ENCODE assay signal across 17 cellular contexts in genomic region chr6:129120856-129121255, GRCh38.
DNase-seq lines count a peak whose midpoint lies in the region; ATAC-seq and TF ChIP-seq lines count a peak whose summit lies in the region.
"Had no signal": no experiment of that assay in that cellular context is flagged by ENCODE, and none has a peak within 500 bp of the region (broad histone marks: within the 10 kb centered on the region; RNA-seq: fewer than 3 reads in every experiment).

No MANE protein-coding gene starts in this region.

- H3K9me3 Mint-ChIP-seq in MCF 10A (ENCODE audit: unreplicated experiment): no peaks in the 10 kb centered on the region
- H3K9me3 Mint-ChIP-seq: activated B cell treated with CpG ODN at 0.5 μM for 24 hours; activated naive CD4-positive, alpha-beta T cell treated with anti-CD3 and anti-CD28 coated beads for 36 hours had no signal

- no peak overlapping the region for H2BK12ac ChIP-seq in mesenchymal stem cell (ENCODE audit: low read length in 2 of 2)

- H3K27ac Mint-ChIP-seq in MCF 10A (ENCODE audit: low read depth, unreplicated experiment): no peak overlapping the region
- H3K27ac Mint-ChIP-seq: activated B cell treated with CpG ODN at 0.5 μM for 24 hours; activated CD8-positive, alpha-beta memory T cell treated with anti-CD3 and anti-CD28 coated beads, Interleukin-2, amount 10 ng/mL, durations not matched to agents 7 days and 5 days; activated naive CD4-positive, alpha-beta T cell treated with anti-CD3 and anti-CD28 coated beads for 36 hours had no signal

- H4K20me1 ChIP-seq in mammary epithelial cell (ENCODE audit: insufficient read depth, low read length): no peaks in the 10 kb centered on the region

- H3K4me3 ChIP-seq in mammary epithelial cell (replicated peaks in 1 of 3; ENCODE audit: insufficient read depth in 1 of 3, low read depth in 2 of 3, low read length in 3 of 3) (no peak overlapping the region), dorsolateral prefrontal cortex (no peak overlapping the region), mesenchymal stem cell (ENCODE audit: insufficient read depth in 1 of 2, low read depth in 1 of 2, low read length in 2 of 2) (peak overlapping the region in 1 of 2 experiments; percentile 12)
- H3K4me3 ChIP-seq: mucosa of descending colon had no signal

- WGBS in mammary epithelial cell (ENCODE audit: low coverage, missing lambda C conversion rate): 83% methylated on average over 3 of the region's 3 CpGs
- 82% methylated on average over 1 of the region's 3 CpGs for WGBS in mesenchymal stem cell

- no peaks in the 10 kb centered on the region for H3K9me3 ChIP-seq in mammary epithelial cell (replicated peaks; ENCODE audit: insufficient read depth, low read length)
- H3K9me3 ChIP-seq in mesenchymal stem cell (ENCODE audit: control insufficient read depth, low read length): no peaks in the 10 kb centered on the region
- H3K9me3 ChIP-seq: mucosa of descending colon had no signal

- H3K27me3 Mint-ChIP-seq in MCF 10A (ENCODE audit: insufficient read depth, unreplicated experiment): peaks cover 61% of the 10 kb centered on the region
- H3K27me3 Mint-ChIP-seq: activated B cell treated with CpG ODN at 0.5 μM for 24 hours; activated CD8-positive, alpha-beta memory T cell treated with anti-CD3 and anti-CD28 coated beads, Interleukin-2, amount 10 ng/mL, durations not matched to agents 7 days and 5 days had no signal

- H3K27me3 ChIP-seq in mammary epithelial cell (ENCODE audit: insufficient read depth, low read length) (no peaks in the 10 kb centered on the region), dorsolateral prefrontal cortex (no peaks in the 10 kb centered on the region), mesenchymal stem cell (ENCODE audit: control insufficient read depth in 1 of 2, insufficient read depth in 1 of 2, low read length in 2 of 2) (no peaks in the 10 kb centered on the region)

- H3K9ac ChIP-seq in mammary epithelial cell (ENCODE audit: insufficient read depth, low read length) (no peak overlapping the region), mesenchymal stem cell (ENCODE audit: low read length) (peak overlapping the region; percentile 14)
- H3K9ac ChIP-seq: parathyroid adenoma had no signal

- no peak overlapping the region for H3K4me3 Mint-ChIP-seq in MCF 10A (ENCODE audit: unreplicated experiment)
- H3K4me3 Mint-ChIP-seq: activated B cell treated with CpG ODN at 0.5 μM for 24 hours; activated CD8-positive, alpha-beta memory T cell treated with anti-CD3 and anti-CD28 coated beads, Interleukin-2, amount 10 ng/mL, durations not matched to agents 7 days and 5 days; activated naive CD4-positive, alpha-beta T cell treated with anti-CD3 and anti-CD28 coated beads for 36 hours had no signal

- no peak overlapping the region for H2BK120ac ChIP-seq in mesenchymal stem cell (ENCODE audit: low read depth, low read length)

- no peaks in the 10 kb centered on the region for H3K36me3 Mint-ChIP-seq in MCF 10A (ENCODE audit: insufficient read depth, unreplicated experiment)
- H3K36me3 Mint-ChIP-seq: activated CD8-positive, alpha-beta memory T cell treated with anti-CD3 and anti-CD28 coated beads, Interleukin-2, amount 10 ng/mL, durations not matched to agents 7 days and 5 days had no signal

- H2BK15ac ChIP-seq in mesenchymal stem cell (ENCODE audit: low read depth, poor library complexity, severe bottlenecking): no peak overlapping the region

- ATAC-seq in HG03139 (IDR thresholded peaks at IDR 0.05; ENCODE audit: unreplicated experiment): no peak
- ATAC-seq: activated CD8-positive, alpha-beta memory T cell treated with anti-CD3 and anti-CD28 coated beads, Interleukin-2, amount 10 ng/mL, durations not matched to agents 7 days and 5 days; mucosa of descending colon had no signal

- in situ Hi-C loops in mammary epithelial cell (cut with MboI; ENCODE audit: low sequenced_read_pairs in 2 of 2) (no loop called here), KBM-7 (cut with MboI; ENCODE audit: low pct_unique_long_range_greater_than_20kb, low sequenced_read_pairs) (no loop called here)

- intact Hi-C loops in MCF 10A (cut with micrococcal nuclease) (no loop called here), mammary epithelial cell (cut with micrococcal nuclease) (no loop called here), dorsolateral prefrontal cortex (cut with DNase I) (loop anchor here in 1 of 2 donors (10.0 kb wide), 1 partner anchor 56 kb away; no protein-coding TSS in a partner anchor)

- H3K4me2 ChIP-seq in mammary epithelial cell (ENCODE audit: insufficient read depth, low read depth, low read length) (no peak overlapping the region), mesenchymal stem cell (ENCODE audit: low read length, poor library complexity, severe bottlenecking) (no peak overlapping the region)

- H3K14ac ChIP-seq in mesenchymal stem cell (ENCODE audit: low read length in 2 of 2): no peak overlapping the region

- H3K79me2 ChIP-seq in mammary epithelial cell (ENCODE audit: insufficient read depth, low read length): no peaks in the 10 kb centered on the region
- H3K79me2 ChIP-seq: parathyroid adenoma had no signal

- no peaks in the 10 kb centered on the region for H3K4me1 Mint-ChIP-seq in MCF 10A (ENCODE audit: insufficient read depth, unreplicated experiment)
- H3K4me1 Mint-ChIP-seq: activated B cell treated with CpG ODN at 0.5 μM for 24 hours; activated CD8-positive, alpha-beta memory T cell treated with anti-CD3 and anti-CD28 coated beads, Interleukin-2, amount 10 ng/mL, durations not matched to agents 7 days and 5 days had no signal

- no peak overlapping the region for H3K27ac ChIP-seq in mammary epithelial cell (ENCODE audit: insufficient read depth, low read depth, low read length)
- peak overlapping the region in 32 of 59 donors; percentile 0 to 65 (median 26) for H3K27ac ChIP-seq in dorsolateral prefrontal cortex
- no peak overlapping the region for H3K27ac ChIP-seq in mesenchymal stem cell (ENCODE audit: low read length, poor library complexity, severe bottlenecking)
- H3K27ac ChIP-seq: parathyroid adenoma had no signal

- CTCF ChIA-PET in MCF 10A (lab: Yijun Ruan, JAX): interaction anchor here (0.7 kb wide), 1 partner anchor 9 kb away, joined by 3 read pairs; no protein-coding TSS in a partner anchor
- CTCF ChIA-PET in mammary epithelial cell (lab: Charles Lee; ENCODE audit: low non-redundant PET): no interaction called here

- DNase-seq in MCF 10A (ENCODE audit: unreplicated experiment): peak; percentile 12
- no peak for DNase-seq in mammary epithelial cell
- no peak for DNase-seq in dorsolateral prefrontal cortex
- no peak for DNase-seq in mesenchymal stem cell
- DNase-seq in KBM-7: no peak
- DNase-seq in activated naive CD4-positive, alpha-beta T cell (lab: John Stamatoyannopoulos, UW): no peak
- no peak for DNase-seq in ecto neural progenitor cell (ENCODE audit: low spot score)
- DNase-seq: activated B cell treated with CpG ODN at 0.5 μM for 24 hours; activated CD8-positive, alpha-beta memory T cell treated with anti-CD3 and anti-CD28 coated beads, Interleukin-2, amount 10 ng/mL, durations not matched to agents 7 days and 5 days; activated naive CD4-positive, alpha-beta T cell treated with anti-CD3 and anti-CD28 coated beads for 36 hours; GDM1; islet precursor cell; Kasumi-1; mucosa of descending colon; NCI-H1694 treated with DMSO at 0.1 percent for 48 hours had no signal

- H2AFZ ChIP-seq in mammary epithelial cell (ENCODE audit: low read depth, low read length) (no peak overlapping the region), mesenchymal stem cell (ENCODE audit: low read depth, low read length) (no peak overlapping the region)
- H2AFZ ChIP-seq: parathyroid adenoma had no signal

- no peak overlapping the region for H3K18ac ChIP-seq in mesenchymal stem cell (ENCODE audit: low read depth in 1 of 2, low read length in 2 of 2)

- no peak overlapping the region for H2BK5ac ChIP-seq in mesenchymal stem cell (ENCODE audit: low read depth, low read length, poor library complexity, severe bottlenecking)

- dilution Hi-C loops in mammary epithelial cell (cut with HindIII; ENCODE audit: low sequenced_read_pairs): no loop called here

- no peaks in the 10 kb centered on the region for H3K4me1 ChIP-seq in mammary epithelial cell (ENCODE audit: insufficient read depth, low read length)
- no peaks in the 10 kb centered on the region for H3K4me1 ChIP-seq in mesenchymal stem cell (ENCODE audit: control insufficient read depth, insufficient read depth, low read depth, low read length)
- H3K4me1 ChIP-seq: parathyroid adenoma had no signal

- BruUV-seq in MCF 10A (replicated peaks; lab: Mats Ljungman, UMichigan) (no TSS peak), mammary epithelial cell (replicated peaks; lab: Mats Ljungman, UMichigan) (no TSS peak)

- H3K36me3 ChIP-seq in mammary epithelial cell (ENCODE audit: insufficient read depth, low read length) (no peaks in the 10 kb centered on the region), mesenchymal stem cell (ENCODE audit: control insufficient read depth in 1 of 2, insufficient read depth in 2 of 2, low read depth in 1 of 2, low read length in 2 of 2) (no peaks in the 10 kb centered on the region)

- no peaks in the 10 kb centered on the region for H3K79me1 ChIP-seq in mesenchymal stem cell (replicated peaks; ENCODE audit: low read length, poor library complexity, severe bottlenecking)

- no peak overlapping the region for H3K4ac ChIP-seq in mesenchymal stem cell (ENCODE audit: low read depth in 1 of 2, low read length in 2 of 2)

- TF ChIP-seq CTCF in MCF 10A (IDR thresholded peaks at IDR 0.05; ENCODE audit: unreplicated experiment) (no peak), mammary epithelial cell (conservative IDR thresholded peaks at IDR 0.05 in 1 of 2, IDR thresholded peaks at IDR 0.05 in 1 of 2; ENCODE audit: extremely low read depth in 1 of 2, insufficient read depth in 1 of 2, low read depth in 1 of 2, low read length in 2 of 2) (no peak), dorsolateral prefrontal cortex (IDR thresholded peaks at IDR 0.05 in 54 of 56, conservative IDR thresholded peaks at IDR 0.05 in 2 of 56; ENCODE audit: low read depth in 1 of 56, partially characterized antibody in 56 of 56) (no peak)

- POLR2A ChIA-PET in MCF 10A (lab: Yijun Ruan, JAX): no interaction called here

- H4K91ac ChIP-seq in mesenchymal stem cell (ENCODE audit: low read length): no peak overlapping the region

- no peak overlapping the region for H2AK5ac ChIP-seq in mesenchymal stem cell (ENCODE audit: low read length, severe bottlenecking)

- H3K23ac ChIP-seq in mesenchymal stem cell (ENCODE audit: low read length in 2 of 2): no peak overlapping the region

- H4K8ac ChIP-seq in mesenchymal stem cell (ENCODE audit: low read length): no peak overlapping the region

Comparison
In these comparisons a context has a peak if more than half of its experiments do, and no peak if none do; other contexts are left out.
1. H3K27ac ChIP-seq: peak in dorsolateral prefrontal cortex (32 of 59); none in mammary epithelial cell (single experiment) and mesenchymal stem cell (single experiment).